ENCODE assay signal across 17 cellular contexts in genomic region chr12:122757568-122757967, GRCh38. TPM values are rescaled to one million over a fixed set of nuclear protein-coding genes. Genes with fewer than 3 reads are reported as not detected.
"Had no signal": no experiment of that assay in that cellular context is flagged by ENCODE, and none has a peak within 500 bp of the region (broad histone marks: within the 10 kb centered on the region; RNA-seq: fewer than 3 reads in every experiment).

No MANE protein-coding gene starts in this region.

- H3K27me3 ChIP-seq: adrenal gland, left lung had no signal

- H3K27ac Mint-ChIP-seq: stimulated activated naive CD8-positive, alpha-beta T cell treated with anti-CD3 and anti-CD28 coated beads, Interleukin-15, Interleukin-2, amounts not matched to agents 100 ng/mL and 50 ng/mL, for 24 hours; type B pancreatic cell had no signal

- H3K9me3 ChIP-seq: adrenal gland, left lung, mucosa of descending colon, SK-N-SH had no signal

- H3K4me3 ChIP-seq: adrenal gland, left lung, mucosa of descending colon, smooth muscle cell had no signal

- DNase-seq: activated naive CD4-positive, alpha-beta T cell; adrenal gland; hippocampal formation; kidney; left lung; mucosa of descending colon; natural killer cell; nucleus accumbens; right cardiac atrium; SK-N-SH; T-helper 1 cell had no signal

- H3K36me3 Mint-ChIP-seq: natural killer cell had no signal

- H3K9me3 Mint-ChIP-seq: natural killer cell; stimulated activated naive CD8-positive, alpha-beta T cell treated with anti-CD3 and anti-CD28 coated beads, Interleukin-15, Interleukin-2, amounts not matched to agents 100 ng/mL and 50 ng/mL, for 24 hours; type B pancreatic cell had no signal

- H3K4me3 Mint-ChIP-seq: natural killer cell; stimulated activated naive CD8-positive, alpha-beta T cell treated with anti-CD3 and anti-CD28 coated beads, Interleukin-15, Interleukin-2, amounts not matched to agents 100 ng/mL and 50 ng/mL, for 24 hours; type B pancreatic cell had no signal

- H3K27me3 Mint-ChIP-seq: stimulated activated naive CD8-positive, alpha-beta T cell treated with anti-CD3 and anti-CD28 coated beads, Interleukin-15, Interleukin-2, amounts not matched to agents 100 ng/mL and 50 ng/mL, for 24 hours; type B pancreatic cell had no signal

- ATAC-seq: left lung, mucosa of descending colon, natural killer cell, right cardiac atrium had no signal

- H3K27ac ChIP-seq: adrenal gland, left lung had no signal

RNA-seq across cellular contexts. Expression of gene HCAR1, which starts 26.9 kb away (rescaled TPM):
- total RNA-seq: chondrocyte, smooth muscle cell had no signal
- polyA plus RNA-seq: SK-N-SH, smooth muscle cell had no signal

RNA-seq across cellular contexts. Expression of gene HCAR3, which starts 41.0 kb away (rescaled TPM):
- total RNA-seq: chondrocyte, dermis microvascular lymphatic vessel endothelial cell, kidney, right cardiac atrium, smooth muscle cell had no signal
- polyA plus RNA-seq: SK-N-SH had no signal

RNA-seq across cellular contexts. Expression of gene HCAR2, which starts 54.4 kb away (rescaled TPM):
- total RNA-seq: chondrocyte, dermis microvascular lymphatic vessel endothelial cell, kidney, temporal lobe had no signal
- polyA plus RNA-seq: SK-N-SH had no signal
